In genomic region chrX:152912121-152912520, GRCh38 we compare ENCODE assay signal across 18 cellular contexts. TPM values are rescaled to one million over a fixed set of nuclear protein-coding genes. Genes with fewer than 3 reads are reported as not detected.
DNase-seq lines count a peak whose midpoint lies in the region; ATAC-seq, FAIRE-seq and TF ChIP-seq lines count a peak whose summit lies in the region.
"Had no signal": no experiment of that assay in that cellular context is flagged by ENCODE, and none has a peak within 500 bp of the region (broad histone marks: within the 10 kb centered on the region; RNA-seq: fewer than 3 reads in every experiment).

No MANE protein-coding gene starts in this region.

- in situ Hi-C loops in mammary epithelial cell (cut with MboI; ENCODE audit: low sequenced_read_pairs in 2 of 2): no loop called here
- in situ Hi-C loops in GM12878 (cut with MboI): no loop called here

- TF ChIP-seq EP300 in GM12878 (IDR thresholded peaks at IDR 0.05; ENCODE audit: borderline replicate concordance in 1 of 2, control insufficient read depth in 1 of 2, low read depth in 2 of 2, low read length in 2 of 2): no peak

- TF ChIP-seq CTCF in mammary epithelial cell (conservative IDR thresholded peaks at IDR 0.05 in 1 of 2, IDR thresholded peaks at IDR 0.05 in 1 of 2; ENCODE audit: extremely low read depth in 1 of 2, insufficient read depth in 1 of 2, low read depth in 1 of 2, low read length in 2 of 2): peak; percentile 16 to 23
- TF ChIP-seq CTCF in breast epithelium (IDR thresholded peaks at IDR 0.05): no peak
- peak; percentile 5 to 27 (median 24); a peak in 2 of 6 replicates for TF ChIP-seq CTCF in GM12878 (IDR thresholded peaks at IDR 0.05 in 2 of 3, conservative IDR thresholded peaks at IDR 0.05 in 1 of 3; ENCODE audit: control insufficient read depth in 2 of 3, extremely low read depth in 1 of 3, insufficient read depth in 1 of 3, low read depth in 3 of 3, low read length in 3 of 3)

- H3K4me1 ChIP-seq in mammary epithelial cell (ENCODE audit: insufficient read depth, low read length) (no peaks in the 10 kb centered on the region), breast epithelium (no peaks in the 10 kb centered on the region), GM12878 (ENCODE audit: control insufficient read depth, insufficient read depth, low read length) (peaks cover 5% of the 10 kb centered on the region)

- TF ChIP-seq POLR2A in breast epithelium (IDR thresholded peaks at IDR 0.05): no peak
- TF ChIP-seq POLR2A in GM12878 (IDR thresholded peaks at IDR 0.05; ENCODE audit: low read depth, low read length): no peak

- DNase-seq in mammary epithelial cell (no peak), breast epithelium (ENCODE audit: low spot score in 2 of 2) (no peak), MV-4-11 (lab: John Stamatoyannopoulos, UW) (peak; percentile 44), GM12878 (ENCODE audit: low read depth, low spot score) (no peak), epidermal melanocyte (ENCODE audit: insufficient read length, low spot score) (no peak), NOMO-1 (lab: John Stamatoyannopoulos, UW; ENCODE audit: unreplicated experiment in 2 of 2) (no peak), T-cell (no peak)
- DNase-seq: activated CD8-positive, alpha-beta memory T cell treated with anti-CD3 and anti-CD28 coated beads, Interleukin-2, amount 10 ng/mL, durations not matched to agents 7 days and 5 days; activated naive CD4-positive, alpha-beta T cell treated with Interleukin-2 at 50 U/mL for 16 hours; NCI-H2171; retina; stimulated activated CD4-positive, alpha-beta T cell treated with anti-CD3 and anti-CD28 coated beads, Interleukin-4, amount 100 ng/mL, for 1 hour had no signal

- no peak overlapping the region for H3K27ac Mint-ChIP-seq in T-cell
- H3K27ac Mint-ChIP-seq: activated CD8-positive, alpha-beta memory T cell treated with anti-CD3 and anti-CD28 coated beads, Interleukin-2, amount 10 ng/mL, durations not matched to agents 7 days and 5 days; B cell; naive thymus-derived CD8-positive, alpha-beta T cell; stimulated activated memory B cell treated with anti-CD40 and anti-IgM and Interleukin-4, amounts not matched to agents 10 μg/mL and 1 μg/mL and 100 μg/mL, for 72 hours had no signal

- peaks cover 1 to 6% of the 10 kb centered on the region in 2 donors for H3K27me3 Mint-ChIP-seq in T-cell

- H3K9me3 Mint-ChIP-seq in T-cell: no peaks in the 10 kb centered on the region
- H3K9me3 Mint-ChIP-seq: stimulated activated memory B cell treated with anti-CD40 and anti-IgM and Interleukin-4, amounts not matched to agents 10 μg/mL and 1 μg/mL and 100 μg/mL, for 72 hours had no signal

- SMC1A ChIA-PET in GM12878 (lab: Charles Lee; ENCODE audit: uncharacterized antibody, unreplicated experiment): no interaction called here

- H2AFZ ChIP-seq in mammary epithelial cell (ENCODE audit: low read depth, low read length) (no peak overlapping the region), GM12878 (ENCODE audit: control insufficient read depth, low read depth, low read length) (no peak overlapping the region)
- H2AFZ ChIP-seq: hepatocyte had no signal

- ATAC-seq in GM12878 (no peak), T-cell (replicated peaks in 1 of 4) (no peak), GM21576 (IDR thresholded peaks at IDR 0.05; ENCODE audit: unreplicated experiment) (no peak)
- ATAC-seq: activated CD8-positive, alpha-beta memory T cell treated with anti-CD3 and anti-CD28 coated beads, Interleukin-2, amount 10 ng/mL, durations not matched to agents 7 days and 5 days; naive thymus-derived CD8-positive, alpha-beta T cell; stimulated activated memory B cell treated with anti-CD40 and anti-IgM and Interleukin-4, amounts not matched to agents 10 μg/mL and 1 μg/mL and 100 μg/mL, for 72 hours had no signal

- POLR2A ChIA-PET in GM12878 (lab: Charles Lee): no interaction called here
- POLR2A ChIA-PET in T-cell (lab: Charles Lee): no interaction called here

- dilution Hi-C loops in mammary epithelial cell (cut with HindIII; ENCODE audit: low sequenced_read_pairs): no loop called here

- H3K9me3 ChIP-seq in mammary epithelial cell (replicated peaks; ENCODE audit: insufficient read depth, low read length) (peaks cover 4% of the 10 kb centered on the region), breast epithelium (no peaks in the 10 kb centered on the region), GM12878 (replicated peaks; ENCODE audit: control insufficient read depth, insufficient read depth, low read length) (no peaks in the 10 kb centered on the region)

- FAIRE-seq in GM12878 (lab: Jason Lieb, UNC): no peak
- FAIRE-seq: RCC 7860 had no signal

- no peak overlapping the region for H3K4me3 Mint-ChIP-seq in T-cell
- H3K4me3 Mint-ChIP-seq: activated CD8-positive, alpha-beta memory T cell treated with anti-CD3 and anti-CD28 coated beads, Interleukin-2, amount 10 ng/mL, durations not matched to agents 7 days and 5 days; B cell; naive thymus-derived CD8-positive, alpha-beta T cell; stimulated activated memory B cell treated with anti-CD40 and anti-IgM and Interleukin-4, amounts not matched to agents 10 μg/mL and 1 μg/mL and 100 μg/mL, for 72 hours had no signal

- CTCF ChIA-PET in mammary epithelial cell (lab: Charles Lee; ENCODE audit: low non-redundant PET) (no interaction called here), GM12878 (lab: Yijun Ruan, JAX) (interaction anchor here (0.6 kb wide), 1 partner anchor 618 kb away, joined by 3 read pairs; no protein-coding TSS in a partner anchor), T-cell (lab: Charles Lee) (no interaction called here)

- no peak for TF ChIP-seq RAD21 in GM12878 (IDR thresholded peaks at IDR 0.05; ENCODE audit: insufficient read depth, low read depth, low read length)

- RAD21 ChIA-PET in GM12878 (lab: Charles Lee; ENCODE audit: unreplicated experiment): no interaction called here

- H3K36me3 Mint-ChIP-seq in T-cell: no peaks in the 10 kb centered on the region
- H3K36me3 Mint-ChIP-seq: activated CD8-positive, alpha-beta memory T cell treated with anti-CD3 and anti-CD28 coated beads, Interleukin-2, amount 10 ng/mL, durations not matched to agents 7 days and 5 days; naive thymus-derived CD8-positive, alpha-beta T cell; stimulated activated memory B cell treated with anti-CD40 and anti-IgM and Interleukin-4, amounts not matched to agents 10 μg/mL and 1 μg/mL and 100 μg/mL, for 72 hours had no signal

- H3K4me1 Mint-ChIP-seq in T-cell: no peaks in the 10 kb centered on the region
- H3K4me1 Mint-ChIP-seq: activated CD8-positive, alpha-beta memory T cell treated with anti-CD3 and anti-CD28 coated beads, Interleukin-2, amount 10 ng/mL, durations not matched to agents 7 days and 5 days had no signal

- H3K27me3 ChIP-seq in mammary epithelial cell (ENCODE audit: insufficient read depth, low read length) (no peaks in the 10 kb centered on the region), breast epithelium (peaks cover 0 to 41% of the 10 kb centered on the region in 2 donors), GM12878 (replicated peaks in 1 of 2; ENCODE audit: control insufficient read depth in 2 of 2, insufficient read depth in 2 of 2, low read length in 1 of 2) (no peaks in the 10 kb centered on the region)
- H3K27me3 ChIP-seq: hepatocyte had no signal

- H3K4me3 ChIP-seq in mammary epithelial cell (replicated peaks in 1 of 3; ENCODE audit: insufficient read depth in 1 of 3, low read depth in 2 of 3, low read length in 3 of 3): no peak overlapping the region
- H3K4me3 ChIP-seq in breast epithelium: no peak overlapping the region
- no peak overlapping the region for H3K4me3 ChIP-seq in GM12878
- H3K4me3 ChIP-seq: hepatocyte had no signal

- no peaks in the 10 kb centered on the region for H3K79me2 ChIP-seq in mammary epithelial cell (ENCODE audit: insufficient read depth, low read length)
- H3K79me2 ChIP-seq in GM12878 (ENCODE audit: control insufficient read depth, insufficient read depth, low read length): no peaks in the 10 kb centered on the region
- H3K79me2 ChIP-seq: hepatocyte had no signal

- 39% methylated on average over 4 of the region's 4 CpGs for WGBS in mammary epithelial cell (ENCODE audit: low coverage, missing lambda C conversion rate)
- WGBS in GM12878 (ENCODE audit: insufficient coverage, insufficient replicate concordance, low lambda C conversion rate, missing lambda C conversion rate): 9% methylated on average over 4 of the region's 4 CpGs

- H3K9ac ChIP-seq in mammary epithelial cell (ENCODE audit: insufficient read depth, low read length) (no peak overlapping the region), GM12878 (ENCODE audit: control insufficient read depth, insufficient read depth, low read length) (no peak overlapping the region)

- H3K4me2 ChIP-seq in mammary epithelial cell (ENCODE audit: insufficient read depth, low read depth, low read length) (no peak overlapping the region), GM12878 (ENCODE audit: control insufficient read depth, insufficient read depth) (no peak overlapping the region)
- H3K4me2 ChIP-seq: hepatocyte had no signal

- H4K20me1 ChIP-seq in mammary epithelial cell (ENCODE audit: insufficient read depth, low read length) (no peaks in the 10 kb centered on the region), GM12878 (ENCODE audit: control insufficient read depth, insufficient read depth) (no peaks in the 10 kb centered on the region)

- H3K36me3 ChIP-seq in mammary epithelial cell (ENCODE audit: insufficient read depth, low read length): no peaks in the 10 kb centered on the region
- H3K36me3 ChIP-seq in breast epithelium: no peaks in the 10 kb centered on the region
- no peaks in the 10 kb centered on the region for H3K36me3 ChIP-seq in GM12878 (ENCODE audit: control insufficient read depth in 2 of 2, insufficient read depth in 2 of 2, low read length in 1 of 2)

- intact Hi-C loops in mammary epithelial cell (cut with micrococcal nuclease) (no loop called here), breast epithelium (cut with DNase I; ENCODE audit: low total_unique reads) (no loop called here), GM12878 (cut with micrococcal nuclease; ENCODE audit: unreplicated experiment) (no loop called here)

- BruUV-seq in mammary epithelial cell (replicated peaks; lab: Mats Ljungman, UMichigan) (no TSS peak), GM12878 (replicated peaks; lab: Mats Ljungman, UMichigan) (no TSS peak)

- H3K27ac ChIP-seq in mammary epithelial cell (ENCODE audit: insufficient read depth, low read depth, low read length) (no peak overlapping the region), breast epithelium (no peak overlapping the region), GM12878 (ENCODE audit: control insufficient read depth, insufficient read depth) (no peak overlapping the region)
- H3K27ac ChIP-seq: hepatocyte had no signal

RNA-seq across cellular contexts. Expression of gene ZNF185, which starts 14.3 kb away (rescaled TPM):
- total RNA-seq in mammary epithelial cell (10 to 100 TPM; 35.2 to 46.6 TPM), breast epithelium (10 to 100 TPM in 1 of 3 donors, 1 to 10 TPM in 2; 5.9 to 19.5 (median 7.5) TPM), GM12878 (2014; rRNA removed) (0.56 and 0.71 TPM in 2 replicates), GM12878 (2014; rRNA removed; fragmentation: Illumina TruSeq; extraction: Trizol) (0.54 and 0.55 TPM in 2 replicates), GM12878 (2021) (0.51 and 0.69 TPM in 2 replicates), T-cell (1 to 10 TPM; 1.9 to 3.3 (median 2.2) TPM)
- polyA plus RNA-seq in mammary epithelial cell (30.2 TPM), GM12878 (2011; rRNA removed) (1.3 and 1.6 TPM in 2 replicates), GM12878 (2014; fragmentation: Illumina TruSeq; extraction: Trizol) (0.46 and 0.85 TPM in 2 replicates), GM12878 (2014; fragmentation: Nextera tagmentation; extraction: Ambion mirVana) (under 1 TPM; 0.23 to 0.27 TPM), GM12878 (2014; rRNA removed) (0.51 and 0.74 TPM in 2 replicates), GM12878 (2016; fragmentation: Nextera tagmentation; extraction: Ambion mirVana) (under 1 TPM; 0.71 to 0.97 TPM)
- polyA minus RNA-seq in mammary epithelial cell: 31.5 TPM
- total RNA-seq in GM12878 (2013; cell fraction: nucleolus; rRNA removed): 0.37 and 0.81 TPM in 2 replicates
- polyA plus RNA-seq in GM12878 (2011; ENCODE audit: low read depth): 0.35 TPM
- 1.0 and 1.2 TPM in 2 replicates for polyA plus RNA-seq in GM12878 (2011; cell fraction: cytosol; rRNA removed)
- 1.1 and 1.3 TPM in 2 replicates for polyA plus RNA-seq in GM12878 (2011; cell fraction: nucleus; rRNA removed)
- polyA plus RNA-seq in GM12878 (2012): 0.32 and 0.58 TPM in 2 replicates
- polyA minus RNA-seq in GM12878 (2011; rRNA and poly(A)+ RNA removed): 0.93 and 1.2 TPM in 2 replicates
- polyA minus RNA-seq in GM12878 (2011; cell fraction: cytosol; rRNA and poly(A)+ RNA removed): 0.27 and 0.62 TPM in 2 replicates
- 0.24 and 0.38 TPM in 2 replicates for polyA minus RNA-seq in GM12878 (2011; cell fraction: nucleus; rRNA and poly(A)+ RNA removed)

Comparison
In these comparisons a context has a peak if more than half of its experiments do, and no peak if none do; other contexts are left out.
1. CTCF ChIP-seq: peak in mammary epithelial cell (2 of 2) and GM12878 (3 of 3); none in breast epithelium (0 of 3).